ENCODE assay signal across 19 cellular contexts in genomic region chr2:39392672-39393071, GRCh38. TPM values are rescaled to one million over a fixed set of nuclear protein-coding genes. Genes with fewer than 3 reads are reported as not detected.
A peak's percentile ranks its signal among the peaks of the same experiment; 100 is the strongest.
DNase-seq lines count a peak whose midpoint lies in the region; ATAC-seq, FAIRE-seq and TF ChIP-seq lines count a peak whose summit lies in the region.
"Had no signal": no experiment of that assay in that cellular context is flagged by ENCODE, and none has a peak within 500 bp of the region (broad histone marks: within the 10 kb centered on the region; RNA-seq: fewer than 3 reads in every experiment).

No MANE protein-coding gene starts in this region.

- DNase-seq in HepG2 (ENCODE audit: low spot score), result no peak
- DNase-seq in right lobe of liver, result no peak
- DNase-seq in mesothelial cell of epicardium (ENCODE audit: low spot score in 2 of 2, unreplicated experiment in 2 of 2), result no peak
- no peak for DNase-seq in stimulated activated naive B cell treated with anti-CD40 and anti-IgM and Interleukin-4, amounts not matched to agents 10 μg/mL and 1 μg/mL and 100 μg/mL, for 72 hours
- DNase-seq in NCI-H1092 (lab: John Stamatoyannopoulos, UW), result no peak
- DNase-seq: 8988T; C1 segment of cervical spinal cord; Calu3; CD4-positive, alpha-beta memory T cell; COR-L47; DMS53; DMS79 treated with DMSO at 0.1 percent for 48 hours; H7; HCEC 1CT had no signal

- no peaks in the 10 kb centered on the region for H3K27me3 Mint-ChIP-seq in mesothelial cell of epicardium (ENCODE audit: low read depth)
- H3K27me3 Mint-ChIP-seq in stimulated activated naive B cell treated with anti-CD40 and anti-IgM and Interleukin-4, amounts not matched to agents 10 μg/mL and 1 μg/mL and 100 μg/mL, for 72 hours, result no peaks in the 10 kb centered on the region
- H3K27me3 Mint-ChIP-seq: CD4-positive, alpha-beta memory T cell had no signal

- ATAC-seq in HepG2, result no peak
- ATAC-seq in right lobe of liver, result no peak
- peak; percentile 14 to 50 for ATAC-seq in stimulated activated naive B cell treated with anti-CD40 and anti-IgM and Interleukin-4, amounts not matched to agents 10 μg/mL and 1 μg/mL and 100 μg/mL, for 72 hours (replicated peaks)
- no peak for ATAC-seq in activated CD4-positive, CD25-positive, alpha-beta regulatory T cell treated with anti-CD3 and anti-CD28 coated beads, Interleukin-2, amount 50 U/mL, for 24 hours
- ATAC-seq in GM19467 (IDR thresholded peaks at IDR 0.05; ENCODE audit: unreplicated experiment), result no peak

- H3K9ac ChIP-seq in HepG2 (ENCODE audit: insufficient read depth, low read depth, low read length), result no peak overlapping the region

- WGBS in HepG2 (ENCODE audit: low lambda C conversion rate), result 50% methylated on average over 2 of the region's 2 CpGs
- 50% methylated on average over 2 of the region's 2 CpGs for WGBS in right lobe of liver (ENCODE audit: insufficient coverage, low coverage, low lambda C conversion rate, missing lambda C conversion rate)

- no peak overlapping the region for H3K27ac ChIP-seq in HepG2 (ENCODE audit: extremely low read length, insufficient read depth, low read length)
- H3K27ac ChIP-seq in right lobe of liver, result no peak overlapping the region
- no peak overlapping the region for H3K27ac ChIP-seq in HEK293 (ENCODE audit: extremely low read depth, low read depth, low read length)

- H4K20me1 ChIP-seq in HepG2 (ENCODE audit: insufficient read depth, low read length), result peaks cover 68% of the 10 kb centered on the region

- H3K4me1 ChIP-seq in HepG2 (ENCODE audit: insufficient read depth, low read length) (peaks cover 56% of the 10 kb centered on the region), right lobe of liver (peaks cover 0 to 9% (median 2%) of the 10 kb centered on the region in 4 donors), HEK293 (ENCODE audit: control insufficient read depth, insufficient read depth, low read length) (peaks cover 19% of the 10 kb centered on the region)

- H3K4me3 ChIP-seq in HepG2 (replicated peaks in 1 of 3; ENCODE audit: insufficient read depth in 1 of 3, low read depth in 2 of 3, low read length in 3 of 3) (no peak overlapping the region), right lobe of liver (no peak overlapping the region), HEK293 (ENCODE audit: low read depth, low read length) (no peak overlapping the region)

- peaks cover 3% of the 10 kb centered on the region for H3K9me3 Mint-ChIP-seq in mesothelial cell of epicardium
- H3K9me3 Mint-ChIP-seq in stimulated activated naive B cell treated with anti-CD40 and anti-IgM and Interleukin-4, amounts not matched to agents 10 μg/mL and 1 μg/mL and 100 μg/mL, for 72 hours, result no peaks in the 10 kb centered on the region
- H3K9me3 Mint-ChIP-seq: CD4-positive, alpha-beta memory T cell had no signal

- CTCF ChIA-PET in HepG2 (lab: Yijun Ruan, JAX; ENCODE audit: low intra/inter-chr PET ratio, low total read pairs) (no interaction called here), HEK293 (lab: Yijun Ruan, JAX) (no interaction called here)

- TF ChIP-seq RAD21 in HepG2 (CRISPR knock-in tag; IDR thresholded peaks at IDR 0.05), result no peak

- H3K27me3 ChIP-seq in HepG2 (ENCODE audit: control insufficient read depth in 1 of 2, insufficient read depth in 2 of 2, low read length in 2 of 2), result no peaks in the 10 kb centered on the region
- no peaks in the 10 kb centered on the region for H3K27me3 ChIP-seq in right lobe of liver

- H3K9me3 ChIP-seq in HepG2 (ENCODE audit: low read length), result no peaks in the 10 kb centered on the region
- no peaks in the 10 kb centered on the region for H3K9me3 ChIP-seq in right lobe of liver
- H3K9me3 ChIP-seq in HEK293 (ENCODE audit: control insufficient read depth, insufficient read depth, low read depth, low read length), result no peaks in the 10 kb centered on the region

- peaks cover 6% of the 10 kb centered on the region for H3K36me3 Mint-ChIP-seq in mesothelial cell of epicardium
- H3K36me3 Mint-ChIP-seq in stimulated activated naive B cell treated with anti-CD40 and anti-IgM and Interleukin-4, amounts not matched to agents 10 μg/mL and 1 μg/mL and 100 μg/mL, for 72 hours, result peaks cover 5 to 9% of the 10 kb centered on the region in 2 donors

- H3K4me1 Mint-ChIP-seq in mesothelial cell of epicardium, result peaks cover 28% of the 10 kb centered on the region
- H3K4me1 Mint-ChIP-seq in stimulated activated naive B cell treated with anti-CD40 and anti-IgM and Interleukin-4, amounts not matched to agents 10 μg/mL and 1 μg/mL and 100 μg/mL, for 72 hours, result peaks cover 10 to 25% of the 10 kb centered on the region in 2 donors

- no peak overlapping the region for H3K4me2 ChIP-seq in HepG2 (ENCODE audit: low read depth, low read length)

- no peak overlapping the region for H3K4me3 Mint-ChIP-seq in mesothelial cell of epicardium
- H3K4me3 Mint-ChIP-seq in stimulated activated naive B cell treated with anti-CD40 and anti-IgM and Interleukin-4, amounts not matched to agents 10 μg/mL and 1 μg/mL and 100 μg/mL, for 72 hours, result no peak overlapping the region
- H3K4me3 Mint-ChIP-seq: CD4-positive, alpha-beta memory T cell had no signal

- H3K36me3 ChIP-seq in HepG2 (replicated peaks in 1 of 2; ENCODE audit: control insufficient read depth in 1 of 2, insufficient read depth in 2 of 2, low read length in 2 of 2) (no peaks in the 10 kb centered on the region; a peak in 1 of 5 replicates), right lobe of liver (no peaks in the 10 kb centered on the region), HEK293 (ENCODE audit: control insufficient read depth in 2 of 2, insufficient read depth in 1 of 2, low read length in 2 of 2) (no peaks in the 10 kb centered on the region)

- BruUV-seq in HepG2 (replicated peaks; lab: Mats Ljungman, UMichigan), result no TSS peak

- POLR2A ChIA-PET in HepG2 (lab: Yijun Ruan, JAX) (interaction anchor here (0.6 kb wide), 1 partner anchor 46 kb away, joined by 3 read pairs; no protein-coding TSS in a partner anchor), HEK293 (lab: Yijun Ruan, JAX) (no interaction called here)

- intact Hi-C loops in HepG2 (cut with micrococcal nuclease; ENCODE audit: unreplicated experiment) (no loop called here), right lobe of liver (cut with DNase I) (no loop called here)

- TF ChIP-seq POLR2A in HepG2 (IDR thresholded peaks at IDR 0.05; ENCODE audit: insufficient read depth in 1 of 2, low read depth in 2 of 2, low read length in 2 of 2) (no peak), right lobe of liver (IDR thresholded peaks at IDR 0.05) (no peak)

- in situ Hi-C loops in HepG2 (cut with HindIII; ENCODE audit: extremely low pct_ligation_motif_present, low pct_unique_long_range_greater_than_20kb), result no loop called here

- no peak overlapping the region for H2AFZ ChIP-seq in HepG2 (ENCODE audit: low read length)

- TF ChIP-seq EP300 in HepG2 (IDR thresholded peaks at IDR 0.05; ENCODE audit: low read depth in 2 of 2, low read length in 2 of 2) (no peak), HepG2 (CRISPR knock-in tag; IDR thresholded peaks at IDR 0.05; ENCODE audit: borderline replicate concordance) (no peak)

- peak overlapping the region; percentile 23 for H3K27ac Mint-ChIP-seq in mesothelial cell of epicardium
- H3K27ac Mint-ChIP-seq in stimulated activated naive B cell treated with anti-CD40 and anti-IgM and Interleukin-4, amounts not matched to agents 10 μg/mL and 1 μg/mL and 100 μg/mL, for 72 hours, result no peak overlapping the region

- FAIRE-seq in HepG2 (lab: Jason Lieb, UNC), result no peak
- FAIRE-seq: GM12892, H1 had no signal

- no peak for TF ChIP-seq CTCF in HepG2 (CRISPR knock-in tag; IDR thresholded peaks at IDR 0.05)
- TF ChIP-seq CTCF in right lobe of liver (IDR thresholded peaks at IDR 0.05), result no peak
- no peak for TF ChIP-seq CTCF in HEK293 (tag by site-specific recombination; IDR thresholded peaks at IDR 0.05)
- TF ChIP-seq CTCF in mesothelial cell of epicardium (IDR thresholded peaks at IDR 0.05; ENCODE audit: unreplicated experiment), result no peak

- H3K79me2 ChIP-seq in HepG2 (ENCODE audit: insufficient read depth, low read length), result peaks cover 98% of the 10 kb centered on the region

TF ChIP-seq in HepG2, 621 proteins besides CTCF, POLR2A, EP300 and RAD21 (continues in another document):
- peak; percentile 99 for TF ChIP-seq ZNF564 (CRISPR knock-in tag; IDR thresholded peaks at IDR 0.05)
- no peak for TF ChIP-seq HES4 (CRISPR knock-in tag; IDR thresholded peaks at IDR 0.05; ENCODE audit: borderline replicate concordance)
- TF ChIP-seq DNMT1 (CRISPR knock-in tag; IDR thresholded peaks at IDR 0.05), result no peak
- peak; percentile 51; the same call in 1 of the 2 replicates for TF ChIP-seq ZNF644 (CRISPR knock-in tag; IDR thresholded peaks at IDR 0.05; ENCODE audit: low read depth)

RNA-seq across cellular contexts. Expression of gene MAP4K3, which starts 44.4 kb away (rescaled TPM):
- total RNA-seq in HepG2 (2016; rRNA removed; fragmentation: Illumina TruSeq; extraction: Trizol), result 45.9 and 49.6 TPM in 2 replicates
- total RNA-seq in HepG2 (2016; cell fraction: cytosol; rRNA removed; fragmentation: Illumina TruSeq; extraction: Trizol; ENCODE audit: low read depth), result 9.3 and 11.7 TPM in 2 replicates
- total RNA-seq in HepG2 (2016; cell fraction: insoluble cytoplasmic fraction; rRNA removed; fragmentation: Illumina TruSeq; extraction: Trizol), result 46.7 and 48.9 TPM in 2 replicates
- 17.7 and 20.9 TPM in 2 replicates for total RNA-seq in HepG2 (2016; cell fraction: membrane; rRNA removed; fragmentation: Illumina TruSeq; extraction: Trizol)
- total RNA-seq in HepG2 (2016; cell fraction: nucleus; rRNA removed; fragmentation: Illumina TruSeq; extraction: Trizol), result 85.1 and 105 TPM in 2 replicates
- 38.9 and 53.2 TPM in 2 replicates for polyA plus RNA-seq in HepG2 (2011; rRNA removed)
- 15.2 and 25.2 TPM in 2 replicates for polyA plus RNA-seq in HepG2 (2011; cell fraction: cytosol; rRNA removed)
- 42.0 and 43.8 TPM in 2 replicates for polyA plus RNA-seq in HepG2 (2011; cell fraction: nucleus; rRNA removed)
- polyA plus RNA-seq in HepG2 (2012), result 42.7 and 67.4 TPM in 2 replicates
- 3.1 and 3.5 TPM in 2 replicates for polyA plus RNA-seq in HepG2 (2016; cell fraction: cytosol; fragmentation: Illumina TruSeq; extraction: Trizol; ENCODE audit: low read depth)
- polyA plus RNA-seq in HepG2 (2016; cell fraction: insoluble cytoplasmic fraction; fragmentation: Illumina TruSeq; extraction: Trizol; ENCODE audit: low read depth), result 44.4 and 45.5 TPM in 2 replicates
- polyA plus RNA-seq in HepG2 (2016; cell fraction: membrane; fragmentation: Illumina TruSeq; extraction: Trizol; ENCODE audit: low read depth), result 8.1 and 8.9 TPM in 2 replicates
- 91.5 and 93.7 TPM in 2 replicates for polyA plus RNA-seq in HepG2 (2016; cell fraction: nucleus; fragmentation: Illumina TruSeq; extraction: Trizol; ENCODE audit: insufficient read depth, low read depth)
- 4.5 and 18.5 TPM in 2 replicates for polyA minus RNA-seq in HepG2 (2011; rRNA and poly(A)+ RNA removed; ENCODE audit: low replicate concordance)
- 40.5 and 40.9 TPM in 2 replicates for polyA minus RNA-seq in HepG2 (2011; cell fraction: cytosol; rRNA and poly(A)+ RNA removed)
- polyA minus RNA-seq in HepG2 (2011; cell fraction: nucleus; rRNA and poly(A)+ RNA removed), result 370 and 413 TPM in 2 replicates
- total RNA-seq in right lobe of liver, result 10 to 100 TPM; 14.5 to 24.8 (median 17.1) TPM
- total RNA-seq in mesothelial cell of epicardium, result 77.8 to 78.4 TPM (median 78.0 TPM) in 3 replicates

Comparison
In these comparisons a context has a peak if more than half of its experiments do, and no peak if none do; other contexts are left out.
1. ATAC-seq: peak in stimulated activated naive B cell treated with anti-CD40 and anti-IgM and Interleukin-4, amounts not matched to agents 10 μg/mL and 1 μg/mL and 100 μg/mL, for 72 hours (2 of 2); none in HepG2 (single experiment), right lobe of liver (0 of 4), activated CD4-positive, CD25-positive, alpha-beta regulatory T cell treated with anti-CD3 and anti-CD28 coated beads, Interleukin-2, amount 50 U/mL, for 24 hours (0 of 2) and GM19467 (single experiment).
2. Of the 63 proteins assayed by ChIP-seq in both HepG2 and HEK293: peak only in HepG2: none; only in HEK293: MZF1 and SETDB1; in both: none; in neither: 61.